15 cellular contexts compared by ENCODE assay signal in the genomic region with DNA sequence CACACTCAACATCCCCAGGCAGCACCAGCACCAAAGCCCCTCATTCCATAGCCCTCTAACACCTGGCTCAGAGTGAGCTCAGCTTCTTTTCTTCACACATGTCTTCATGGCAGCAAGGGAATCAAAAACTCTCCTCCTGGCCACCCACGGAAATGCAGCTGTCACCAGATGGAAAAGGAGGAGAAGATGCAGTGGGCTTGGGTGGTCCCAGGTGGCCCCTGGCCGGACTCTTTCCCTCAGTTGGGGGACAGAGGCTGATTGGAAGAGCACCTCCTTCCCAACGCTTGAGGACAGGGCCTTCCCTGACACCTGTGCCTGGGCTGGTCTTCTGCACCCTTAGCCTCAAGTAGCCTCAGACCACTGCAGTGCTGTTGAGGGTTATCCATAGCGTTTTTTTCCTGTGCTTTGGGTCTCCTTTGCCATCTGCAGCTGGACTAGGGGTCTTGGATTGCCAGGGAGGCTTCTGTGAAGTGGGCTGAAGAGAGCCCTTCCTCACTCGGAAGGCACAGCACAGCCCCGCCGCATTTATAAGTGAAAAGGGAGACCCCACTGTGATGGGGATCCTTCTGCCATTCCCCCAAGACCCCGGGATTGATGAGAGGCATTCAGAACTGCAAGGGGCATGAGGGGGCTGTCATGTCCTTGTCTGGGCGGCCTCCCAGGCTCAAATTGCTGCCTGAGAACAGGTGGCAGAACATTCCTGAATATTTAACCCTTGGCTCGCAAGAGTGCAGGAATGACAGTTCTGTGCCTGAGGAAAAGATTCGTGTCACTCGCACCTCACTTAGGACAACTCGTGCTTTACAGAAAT.
DNase-seq lines count a peak whose midpoint lies in the region; ATAC-seq and TF ChIP-seq lines count a peak whose summit lies in the region.
"Had no signal": no experiment of that assay in that cellular context is flagged by ENCODE, and none has a peak within 500 bp of the region (broad histone marks: within the 10 kb centered on the region; RNA-seq: fewer than 3 reads in every experiment).

No MANE protein-coding gene starts in this region.

- DNase-seq in activated T-cell treated with anti-CD3 and anti-CD28 coated beads, Interleukin-2, amount 50 U/mL, for 4 hours = no peak
- no peak for DNase-seq in activated T-cell treated with anti-CD3 and anti-CD28 coated beads for 4 hours
- DNase-seq in activated T-cell treated with anti-CD3 and anti-CD28 coated beads, Interleukin-2, amount 50 U/mL, for 48 hours = peak; percentile 47 to 49
- DNase-seq in fibroblast of lung (ENCODE audit: low read depth in 2 of 2) = no peak
- no peak for DNase-seq in GM23248
- DNase-seq in kidney tubule cell (ENCODE audit: low spot score) = no peak
- DNase-seq: activated gamma-delta T cell, islet precursor cell, NCI-H1417, NCI-H526 had no signal

- H3K9ac ChIP-seq in fibroblast of lung (ENCODE audit: insufficient read depth, low read length) (no peak overlapping the region), GM23248 (no peak overlapping the region; the same call in 1 of the 2 replicates)

- in situ Hi-C loops in GM23248 (cut with MboI) = no loop called here

- H3F3A ChIP-seq in GM23248 (ENCODE audit: insufficient read depth) = no peaks in the 10 kb centered on the region

- no peaks in the 10 kb centered on the region for H3K9me3 Mint-ChIP-seq in activated T-cell treated with anti-CD3 and anti-CD28 coated beads, Interleukin-2, amount 50 U/mL, for 4 hours

- H3K4me1 ChIP-seq in fibroblast of lung (ENCODE audit: control insufficient read depth, extremely low read depth, insufficient read depth, low read length) (peaks cover 37% of the 10 kb centered on the region), GM23248 (ENCODE audit: insufficient read depth) (peaks cover 24% of the 10 kb centered on the region)

- no peak for ATAC-seq in activated T-cell treated with anti-CD3 and anti-CD28 coated beads, Interleukin-2, amount 50 U/mL, for 4 hours
- no peak for ATAC-seq in HG03565 (IDR thresholded peaks at IDR 0.05; ENCODE audit: unreplicated experiment)
- ATAC-seq: Right ventricle myocardium inferior had no signal

- no peaks in the 10 kb centered on the region for H3K36me3 Mint-ChIP-seq in activated T-cell treated with anti-CD3 and anti-CD28 coated beads, Interleukin-2, amount 50 U/mL, for 4 hours (ENCODE audit: insufficient read depth)

- H3K9me3 ChIP-seq in fibroblast of lung (ENCODE audit: control insufficient read depth, insufficient read depth, low read depth, low read length) (no peaks in the 10 kb centered on the region), GM23248 (ENCODE audit: low read depth) (no peaks in the 10 kb centered on the region)

- no peaks in the 10 kb centered on the region for H4K20me1 ChIP-seq in fibroblast of lung (ENCODE audit: control insufficient read depth, extremely low read depth, insufficient read depth, low read length)
- no peaks in the 10 kb centered on the region for H4K20me1 ChIP-seq in GM23248 (ENCODE audit: insufficient read depth)

- H3K4me3 ChIP-seq in fibroblast of lung (replicated peaks in 1 of 4; ENCODE audit: control extremely low read depth in 1 of 4, insufficient read depth in 1 of 4, low read depth in 3 of 4, low read length in 4 of 4) = no peak overlapping the region
- no peak overlapping the region for H3K4me3 ChIP-seq in GM23248
- H3K4me3 ChIP-seq: skin epidermis had no signal

- H3K9me2 ChIP-seq in GM23248 (ENCODE audit: insufficient read depth) = no peaks in the 10 kb centered on the region

- H3K4me2 ChIP-seq in fibroblast of lung (ENCODE audit: extremely low read depth, insufficient read depth, low read length) (peak overlapping the region; percentile 13), GM23248 (ENCODE audit: unreplicated experiment) (no peak overlapping the region)

- no peaks in the 10 kb centered on the region for H3K36me3 ChIP-seq in fibroblast of lung (ENCODE audit: control insufficient read depth, insufficient read depth, low read length)
- H3K36me3 ChIP-seq in GM23248 (ENCODE audit: low read depth) = no peaks in the 10 kb centered on the region

- peak overlapping the region; percentile 92 for H3K27ac ChIP-seq in fibroblast of lung (ENCODE audit: insufficient read depth, low read length)
- H3K27ac ChIP-seq in temporal lobe (ENCODE audit: low read depth, low read length) = peak overlapping the region; percentile 69
- H3K27ac ChIP-seq in GM23248 = no peak overlapping the region
- H3K27ac ChIP-seq: VCaP had no signal

- peaks cover 44% of the 10 kb centered on the region for H3K4me1 Mint-ChIP-seq in activated T-cell treated with anti-CD3 and anti-CD28 coated beads, Interleukin-2, amount 50 U/mL, for 4 hours (ENCODE audit: low read depth)

- WGBS in GM23248 (ENCODE audit: low coverage in 1 of 2, low lambda C conversion rate in 2 of 2, missing lambda C conversion rate in 2 of 2), 2 experiments = 84 to 87% methylated on average over 13 of the region's 13 CpGs

- H3K27me3 Mint-ChIP-seq in activated T-cell treated with anti-CD3 and anti-CD28 coated beads, Interleukin-2, amount 50 U/mL, for 4 hours (ENCODE audit: low read depth) = no peaks in the 10 kb centered on the region

- no peak overlapping the region for H2AFZ ChIP-seq in fibroblast of lung (ENCODE audit: low read length)
- H2AFZ ChIP-seq in GM23248 = no peak overlapping the region

- TF ChIP-seq CTCF in fibroblast of lung (conservative IDR thresholded peaks at IDR 0.05 in 1 of 2, IDR thresholded peaks at IDR 0.05 in 1 of 2; ENCODE audit: low read depth in 1 of 2, low read length in 2 of 2) = no peak

- H3K79me2 ChIP-seq in fibroblast of lung (ENCODE audit: control insufficient read depth, insufficient read depth, low read length) (no peaks in the 10 kb centered on the region), GM23248 (ENCODE audit: insufficient read depth) (no peaks in the 10 kb centered on the region)

- H3K27me3 ChIP-seq in fibroblast of lung (ENCODE audit: control insufficient read depth, insufficient read depth, low read length) = no peaks in the 10 kb centered on the region
- no peaks in the 10 kb centered on the region for H3K27me3 ChIP-seq in GM23248 (replicated peaks; ENCODE audit: insufficient read depth)

- H3K4me3 Mint-ChIP-seq in activated T-cell treated with anti-CD3 and anti-CD28 coated beads, Interleukin-2, amount 50 U/mL, for 4 hours = peak overlapping the region; percentile 66

Comparison
In these comparisons a context has a peak if more than half of its experiments do, and no peak if none do; other contexts are left out.
1. DNase-seq: peak in activated T-cell treated with anti-CD3 and anti-CD28 coated beads, Interleukin-2, amount 50 U/mL, for 48 hours (2 of 2); none in activated T-cell treated with anti-CD3 and anti-CD28 coated beads, Interleukin-2, amount 50 U/mL, for 4 hours (single experiment), activated T-cell treated with anti-CD3 and anti-CD28 coated beads for 4 hours (single experiment), fibroblast of lung (0 of 2), GM23248 (single experiment) and kidney tubule cell (single experiment).